18 cellular contexts compared by ENCODE assay signal in genomic region chrX:24350217-24350616, GRCh38. TPM values are rescaled to one million over a fixed set of nuclear protein-coding genes. Genes with fewer than 3 reads are reported as not detected.
DNase-seq lines count a peak whose midpoint lies in the region; ATAC-seq, FAIRE-seq and TF ChIP-seq lines count a peak whose summit lies in the region.
"Had no signal": no experiment of that assay in that cellular context is flagged by ENCODE, and none has a peak within 500 bp of the region (broad histone marks: within the 10 kb centered on the region; RNA-seq: fewer than 3 reads in every experiment).

No MANE protein-coding gene starts in this region.

- intact Hi-C loops in GM12878 (cut with micrococcal nuclease; ENCODE audit: unreplicated experiment): no loop called here
- intact Hi-C loops in tibial artery (cut with DNase I; ENCODE audit: low total_unique reads): no loop called here

- no TSS peak for BruUV-seq in GM12878 (replicated peaks; lab: Mats Ljungman, UMichigan)

- FAIRE-seq in A549 (lab: Jason Lieb, UNC): no peak
- FAIRE-seq in GM12878 (lab: Jason Lieb, UNC): no peak
- FAIRE-seq in D721Med (lab: Jason Lieb, UNC): no peak
- FAIRE-seq: GM12891 had no signal

- H3K9me3 ChIP-seq in A549 (no peaks in the 10 kb centered on the region), HEK293 (ENCODE audit: control insufficient read depth, insufficient read depth, low read depth, low read length) (no peaks in the 10 kb centered on the region), GM12878 (replicated peaks; ENCODE audit: control insufficient read depth, insufficient read depth, low read length) (no peaks in the 10 kb centered on the region), tibial artery (no peaks in the 10 kb centered on the region)
- H3K9me3 ChIP-seq: BLaER1 treated with 17β-estradiol and CSF1 and Interleukin-3, amounts not matched to agents 10 nM and 100 nM had no signal

- POLR2A ChIA-PET in A549 (lab: Yijun Ruan, JAX): no interaction called here
- POLR2A ChIA-PET in HEK293 (lab: Yijun Ruan, JAX): no interaction called here
- POLR2A ChIA-PET in GM12878 (lab: Charles Lee): no interaction called here

- TF ChIP-seq POLR2A in A549 (IDR thresholded peaks at IDR 0.05; ENCODE audit: low read length) (no peak), GM12878 (IDR thresholded peaks at IDR 0.05; ENCODE audit: low read depth, low read length) (no peak)

- H3K4me3 ChIP-seq in A549 (no peak overlapping the region), HEK293 (ENCODE audit: low read depth, low read length) (no peak overlapping the region), GM12878 (no peak overlapping the region), tibial artery (no peak overlapping the region)
- H3K4me3 ChIP-seq: BLaER1 treated with 17β-estradiol and CSF1 and Interleukin-3, amounts not matched to agents 10 nM and 100 nM had no signal

- H3K36me3 ChIP-seq in HEK293 (ENCODE audit: control insufficient read depth in 2 of 2, insufficient read depth in 1 of 2, low read length in 2 of 2) (no peaks in the 10 kb centered on the region), GM12878 (ENCODE audit: control insufficient read depth in 2 of 2, insufficient read depth in 2 of 2, low read length in 1 of 2) (no peaks in the 10 kb centered on the region), tibial artery (no peaks in the 10 kb centered on the region)
- H3K36me3 ChIP-seq: BLaER1 treated with 17β-estradiol and CSF1 and Interleukin-3, amounts not matched to agents 10 nM and 100 nM had no signal

- H3K79me2 ChIP-seq in GM12878 (ENCODE audit: control insufficient read depth, insufficient read depth, low read length): no peaks in the 10 kb centered on the region

- CTCF ChIA-PET in A549 (lab: Yijun Ruan, JAX): no interaction called here
- CTCF ChIA-PET in HEK293 (lab: Yijun Ruan, JAX): no interaction called here
- CTCF ChIA-PET in GM12878 (lab: Yijun Ruan, JAX): no interaction called here

- H3K27me3 ChIP-seq in GM12878 (replicated peaks in 1 of 2; ENCODE audit: control insufficient read depth in 2 of 2, insufficient read depth in 2 of 2, low read length in 1 of 2): no peaks in the 10 kb centered on the region; a peak in 1 of 4 replicates
- H3K27me3 ChIP-seq in tibial artery: no peaks in the 10 kb centered on the region

- H2AFZ ChIP-seq in GM12878 (ENCODE audit: control insufficient read depth, low read depth, low read length): no peak overlapping the region

- H3K4me2 ChIP-seq in A549: no peak overlapping the region
- H3K4me2 ChIP-seq in GM12878 (ENCODE audit: control insufficient read depth, insufficient read depth): no peak overlapping the region
- H3K4me2 ChIP-seq: BLaER1 treated with 17β-estradiol and CSF1 and Interleukin-3, amounts not matched to agents 10 nM and 100 nM had no signal

- H3K27ac ChIP-seq in A549 (no peak overlapping the region), HEK293 (ENCODE audit: extremely low read depth, low read depth, low read length) (no peak overlapping the region), GM12878 (ENCODE audit: control insufficient read depth, insufficient read depth) (no peak overlapping the region), tibial artery (no peak overlapping the region)
- H3K27ac ChIP-seq: BLaER1 treated with 17β-estradiol and CSF1 and Interleukin-3, amounts not matched to agents 10 nM and 100 nM had no signal

- in situ Hi-C loops in GM12878 (cut with MboI): no loop called here

- TF ChIP-seq CTCF in A549 (IDR thresholded peaks at IDR 0.05) (no peak), HEK293 (tag by site-specific recombination; IDR thresholded peaks at IDR 0.05) (no peak), GM12878 (IDR thresholded peaks at IDR 0.05 in 2 of 3, conservative IDR thresholded peaks at IDR 0.05 in 1 of 3; ENCODE audit: control insufficient read depth in 2 of 3, extremely low read depth in 1 of 3, insufficient read depth in 1 of 3, low read depth in 3 of 3, low read length in 3 of 3) (no peak), D721Med (IDR thresholded peaks at IDR 0.05; ENCODE audit: insufficient read depth, missing control alignments) (no peak), tibial artery (IDR thresholded peaks at IDR 0.05) (no peak)

- RAD21 ChIA-PET in GM12878 (lab: Charles Lee; ENCODE audit: unreplicated experiment): no interaction called here

- H3K4me1 ChIP-seq in A549 (no peaks in the 10 kb centered on the region), HEK293 (ENCODE audit: control insufficient read depth, insufficient read depth, low read length) (no peaks in the 10 kb centered on the region; the same call in 1 of the 2 replicates), GM12878 (ENCODE audit: control insufficient read depth, insufficient read depth, low read length) (no peaks in the 10 kb centered on the region), tibial artery (no peaks in the 10 kb centered on the region)

- SMC1A ChIA-PET in GM12878 (lab: Charles Lee; ENCODE audit: uncharacterized antibody, unreplicated experiment): interaction anchor here (1.2 kb wide), 1 partner anchor 20 kb away, joined by 3 read pairs; no protein-coding TSS in a partner anchor

- DNase-seq in A549 (ENCODE audit: low read depth in 1 of 2, low spot score in 1 of 2): no peak
- no peak for DNase-seq in GM12878 (ENCODE audit: low read depth, low spot score)
- peak; percentile 36 for DNase-seq in iPS-NIHi7 (ENCODE audit: extremely low spot score)
- DNase-seq in D721Med (ENCODE audit: insufficient read length, low spot score): no peak
- no peak for DNase-seq in tibial artery
- no peak for DNase-seq in medulla oblongata (ENCODE audit: extremely low spot score)
- DNase-seq: 8988T; ACHN; CD4-positive, CD25-positive, alpha-beta regulatory T cell; DMS 273 treated with DMSO at 0.1 percent for 48 hours; DMS79; Karpas-422 had no signal

- ATAC-seq in A549 (no peak), GM12878 (no peak)

- no peak overlapping the region for H3K9ac ChIP-seq in GM12878 (ENCODE audit: control insufficient read depth, insufficient read depth, low read length)
- H3K9ac ChIP-seq: BLaER1 treated with 17β-estradiol and CSF1 and Interleukin-3, amounts not matched to agents 10 nM and 100 nM had no signal

- TF ChIP-seq EP300 in A549 (IDR thresholded peaks at IDR 0.05): no peak
- TF ChIP-seq EP300 in GM12878 (IDR thresholded peaks at IDR 0.05; ENCODE audit: borderline replicate concordance in 1 of 2, control insufficient read depth in 1 of 2, low read depth in 2 of 2, low read length in 2 of 2): no peak

- 89% methylated on average over 4 of the region's 4 CpGs for WGBS in A549 (ENCODE audit: missing lambda C conversion rate)
- WGBS in GM12878 (ENCODE audit: insufficient coverage, insufficient replicate concordance, low lambda C conversion rate, missing lambda C conversion rate): 54% methylated on average over 3 of the region's 4 CpGs

- no peaks in the 10 kb centered on the region for H4K20me1 ChIP-seq in GM12878 (ENCODE audit: control insufficient read depth, insufficient read depth)
- H4K20me1 ChIP-seq: BLaER1 treated with 17β-estradiol and CSF1 and Interleukin-3, amounts not matched to agents 10 nM and 100 nM had no signal

- TF ChIP-seq RAD21 in A549 (conservative IDR thresholded peaks at IDR 0.05 in 1 of 2, IDR thresholded peaks at IDR 0.05 in 1 of 2) (no peak), GM12878 (IDR thresholded peaks at IDR 0.05; ENCODE audit: insufficient read depth, low read depth, low read length) (no peak)

RNA-seq across cellular contexts. Expression of gene SUPT20HL1, which starts 10.2 kb away (rescaled TPM):
- not detected in 2 replicates for polyA plus RNA-seq in A549 (2011; rRNA removed)
- polyA plus RNA-seq in A549 (2012; cell fraction: cytosol; rRNA removed): not detected in 2 replicates
- polyA plus RNA-seq in A549 (2012; cell fraction: nucleus; rRNA removed): not detected in 2 replicates
- not detected in 3 replicates for polyA plus RNA-seq in A549 (2017; fragmentation: RNase III; extraction: RNeasy Plus Mini Kit Qiagen cat#74134 plus additional on column Dnase treatment)
- not detected in 2 replicates for polyA minus RNA-seq in A549 (2011; rRNA and poly(A)+ RNA removed)
- total RNA-seq in GM12878 (2013; cell fraction: nucleolus; rRNA removed): not detected in 2 replicates
- not detected in 2 replicates for total RNA-seq in GM12878 (2014; rRNA removed)
- not detected in 2 replicates for total RNA-seq in GM12878 (2014; rRNA removed; fragmentation: Illumina TruSeq; extraction: Trizol)
- total RNA-seq in GM12878 (2021): not detected in 2 replicates
- polyA plus RNA-seq in GM12878 (2011; ENCODE audit: low read depth): not detected
- not detected in 2 replicates for polyA plus RNA-seq in GM12878 (2011; rRNA removed)
- not detected in 2 replicates for polyA plus RNA-seq in GM12878 (2011; cell fraction: cytosol; rRNA removed)
- not detected in 2 replicates for polyA plus RNA-seq in GM12878 (2011; cell fraction: nucleus; rRNA removed)
- not detected in 2 replicates for polyA plus RNA-seq in GM12878 (2012)
- not detected in 2 replicates for polyA plus RNA-seq in GM12878 (2014; fragmentation: Illumina TruSeq; extraction: Trizol)
- polyA plus RNA-seq in GM12878 (2014; fragmentation: Nextera tagmentation; extraction: Ambion mirVana): not detected
- polyA plus RNA-seq in GM12878 (2014; rRNA removed): not detected in 2 replicates
- polyA plus RNA-seq in GM12878 (2016; fragmentation: Nextera tagmentation; extraction: Ambion mirVana): not detected
- polyA minus RNA-seq in GM12878 (2011; rRNA and poly(A)+ RNA removed): not detected in 2 replicates
- polyA minus RNA-seq in GM12878 (2011; cell fraction: cytosol; rRNA and poly(A)+ RNA removed): not detected in 2 replicates
- polyA minus RNA-seq in GM12878 (2011; cell fraction: nucleus; rRNA and poly(A)+ RNA removed): not detected in 2 replicates
- total RNA-seq: CD4-positive, CD25-positive, alpha-beta regulatory T cell; G401; H4; HT-29 had no signal
- polyA plus RNA-seq: CD4-positive, CD25-positive, alpha-beta regulatory T cell had no signal

RNA-seq across cellular contexts. Expression of gene SUPT20HL2, which starts 36.3 kb away (rescaled TPM):
- not detected in 2 replicates for polyA plus RNA-seq in A549 (2011; rRNA removed)
- polyA plus RNA-seq in A549 (2012; cell fraction: cytosol; rRNA removed): not detected in 2 replicates
- not detected in 2 replicates for polyA plus RNA-seq in A549 (2012; cell fraction: nucleus; rRNA removed)
- polyA plus RNA-seq in A549 (2017; fragmentation: RNase III; extraction: RNeasy Plus Mini Kit Qiagen cat#74134 plus additional on column Dnase treatment): not detected in 3 replicates
- not detected in 2 replicates for polyA minus RNA-seq in A549 (2011; rRNA and poly(A)+ RNA removed)
- not detected in 2 replicates for total RNA-seq in GM12878 (2013; cell fraction: nucleolus; rRNA removed)
- total RNA-seq in GM12878 (2014; rRNA removed): not detected in 2 replicates
- not detected in 2 replicates for total RNA-seq in GM12878 (2014; rRNA removed; fragmentation: Illumina TruSeq; extraction: Trizol)
- not detected in 2 replicates for total RNA-seq in GM12878 (2021)
- polyA plus RNA-seq in GM12878 (2011; ENCODE audit: low read depth): not detected
- polyA plus RNA-seq in GM12878 (2011; rRNA removed): not detected in 2 replicates
- polyA plus RNA-seq in GM12878 (2011; cell fraction: cytosol; rRNA removed): not detected in 2 replicates
- not detected in 2 replicates for polyA plus RNA-seq in GM12878 (2011; cell fraction: nucleus; rRNA removed)
- polyA plus RNA-seq in GM12878 (2012): not detected in 2 replicates
- polyA plus RNA-seq in GM12878 (2014; fragmentation: Illumina TruSeq; extraction: Trizol): not detected in 2 replicates
- not detected for polyA plus RNA-seq in GM12878 (2014; fragmentation: Nextera tagmentation; extraction: Ambion mirVana)
- not detected in 2 replicates for polyA plus RNA-seq in GM12878 (2014; rRNA removed)
- not detected for polyA plus RNA-seq in GM12878 (2016; fragmentation: Nextera tagmentation; extraction: Ambion mirVana)
- not detected in 2 replicates for polyA minus RNA-seq in GM12878 (2011; rRNA and poly(A)+ RNA removed)
- polyA minus RNA-seq in GM12878 (2011; cell fraction: cytosol; rRNA and poly(A)+ RNA removed): not detected in 2 replicates
- polyA minus RNA-seq in GM12878 (2011; cell fraction: nucleus; rRNA and poly(A)+ RNA removed): not detected in 2 replicates
- total RNA-seq: CD4-positive, CD25-positive, alpha-beta regulatory T cell; G401; H4; HT-29 had no signal
- polyA plus RNA-seq: CD4-positive, CD25-positive, alpha-beta regulatory T cell had no signal
